Comparison of ENCODE assay signal across 11 cellular contexts in genomic region chr2:136136921-136137320, GRCh38. TPM values are rescaled to one million over a fixed set of nuclear protein-coding genes. Genes with fewer than 3 reads are reported as not detected.
DNase-seq lines count a peak whose midpoint lies in the region; ATAC-seq, FAIRE-seq and TF ChIP-seq lines count a peak whose summit lies in the region.
"Had no signal": no experiment of that assay in that cellular context is flagged by ENCODE, and none has a peak within 500 bp of the region (broad histone marks: within the 10 kb centered on the region; RNA-seq: fewer than 3 reads in every experiment).

No MANE protein-coding gene starts in this region.

- DNase-seq in DMS53 (lab: John Stamatoyannopoulos, UW) (peak; percentile 3), DMS53 treated with DMSO at 0.1 percent for 48 hours (lab: John Stamatoyannopoulos, UW; ENCODE audit: unreplicated experiment) (no peak), NCI-H187 treated with DMSO at 0.1 percent for 48 hours (lab: John Stamatoyannopoulos, UW) (peak; percentile 29), cerebellar cortex (ENCODE audit: low spot score) (no peak), HTR-8/SVneo (ENCODE audit: insufficient read length, low spot score) (no peak)
- DNase-seq in activated naive CD4-positive, alpha-beta T cell treated with anti-CD3 and anti-CD28 coated beads, Interleukin-2, amount 50 U/mL, for 72 hours (ENCODE audit: low spot score in 2 of 2), result no peak
- DNase-seq: 8988T had no signal

- no peaks in the 10 kb centered on the region for H3K9me3 Mint-ChIP-seq in activated naive CD4-positive, alpha-beta T cell treated with anti-CD3 and anti-CD28 coated beads, Interleukin-2, amount 50 U/mL, for 72 hours
- H3K9me3 Mint-ChIP-seq: neural crest cell had no signal

- peak overlapping the region in 1 of 2 experiments; percentile 33 for H3K4me3 ChIP-seq in neutrophil (ENCODE audit: low read depth in 1 of 2, low read length in 1 of 2)
- H3K4me3 ChIP-seq: cardiac muscle cell had no signal

- peak overlapping the region; percentile 78 to 97 for H3K27ac Mint-ChIP-seq in activated naive CD4-positive, alpha-beta T cell treated with anti-CD3 and anti-CD28 coated beads, Interleukin-2, amount 50 U/mL, for 72 hours

- peak overlapping the region; percentile 79 for H3K27ac ChIP-seq in neutrophil
- H3K27ac ChIP-seq: cardiac muscle cell had no signal

- no peak for FAIRE-seq in HTR-8/SVneo (lab: Jason Lieb, UNC)

- ATAC-seq in activated naive CD4-positive, alpha-beta T cell treated with anti-CD3 and anti-CD28 coated beads, Interleukin-2, amount 50 U/mL, for 72 hours, result peak in 1 of 2 donors; percentile 5
- no peak for ATAC-seq in HG02852 (IDR thresholded peaks at IDR 0.05; ENCODE audit: unreplicated experiment)

- no peaks in the 10 kb centered on the region for H3K36me3 ChIP-seq in neutrophil
- H3K36me3 ChIP-seq: cardiac muscle cell had no signal

- H3K36me3 Mint-ChIP-seq in activated naive CD4-positive, alpha-beta T cell treated with anti-CD3 and anti-CD28 coated beads, Interleukin-2, amount 50 U/mL, for 72 hours, result peaks cover 10 to 12% of the 10 kb centered on the region in 2 donors

- TF ChIP-seq CTCF in neutrophil (IDR thresholded peaks at IDR 0.05), result no peak

- no peaks in the 10 kb centered on the region for H3K9me3 ChIP-seq in neutrophil

- H3K27me3 ChIP-seq in neutrophil, result no peaks in the 10 kb centered on the region
- H3K27me3 ChIP-seq: cardiac muscle cell had no signal

- H3K4me1 ChIP-seq in neutrophil (ENCODE audit: control insufficient read depth in 1 of 2, insufficient read depth in 1 of 2, low read depth in 1 of 2, low read length in 1 of 2), result peaks cover 51 to 69% of the 10 kb centered on the region in 2 experiments

RNA-seq across cellular contexts. Expression of gene CXCR4, which starts 19.0 kb away (rescaled TPM):
- total RNA-seq in activated naive CD4-positive, alpha-beta T cell treated with anti-CD3 and anti-CD28 coated beads, Interleukin-2, amount 50 U/mL, for 72 hours, result 100 to 1,000 TPM; 104 to 196 TPM

Comparison
In these comparisons a context has a peak if more than half of its experiments do, and no peak if none do; other contexts are left out.
1. DNase-seq: peak in DMS53 (single experiment) and NCI-H187 treated with DMSO at 0.1 percent for 48 hours (single experiment); none in DMS53 treated with DMSO at 0.1 percent for 48 hours (single experiment), activated naive CD4-positive, alpha-beta T cell treated with anti-CD3 and anti-CD28 coated beads, Interleukin-2, amount 50 U/mL, for 72 hours (0 of 2), cerebellar cortex (single experiment) and HTR-8/SVneo (single experiment).